1 cellular context compared by ENCODE assay signal in the genomic region with DNA sequence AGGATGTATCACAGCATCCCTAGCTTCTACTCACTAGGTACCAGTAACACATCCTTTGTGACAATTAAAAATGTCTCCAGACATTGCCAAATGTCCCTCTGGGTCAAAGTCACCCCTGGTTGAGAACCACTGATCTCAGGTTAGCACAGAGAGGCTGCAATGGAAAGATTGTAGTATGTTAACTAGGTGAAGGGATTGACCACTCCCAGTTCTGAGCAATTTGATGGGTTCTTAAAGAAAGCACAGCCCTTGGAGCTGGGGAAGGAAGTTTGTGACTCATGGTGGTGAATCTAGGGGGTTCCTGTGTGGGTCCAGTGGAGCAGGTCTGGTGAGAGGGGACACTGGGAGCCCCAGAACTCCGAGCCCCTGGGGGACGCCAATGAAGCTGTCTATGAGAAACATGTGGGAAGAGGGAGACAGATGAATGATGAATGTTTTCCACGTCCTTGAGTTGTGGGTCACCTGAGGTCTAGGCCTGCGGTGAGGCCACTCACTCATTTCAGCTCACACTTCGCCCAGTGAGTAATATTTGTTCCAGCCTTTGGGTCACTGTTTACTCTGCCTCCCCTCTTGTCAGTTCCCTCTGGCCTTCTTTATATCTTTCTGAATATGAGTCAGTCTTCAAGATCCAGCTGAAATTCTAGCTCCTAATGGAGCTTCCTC.
TF ChIP-seq lines count a peak whose summit lies in the region.

No MANE protein-coding gene starts in this region.

TF ChIP-seq in SK-N-SH, 30 proteins besides CTCF, POLR2A, EP300 and RAD21 (continued from another document):
- TF ChIP-seq, protein P1, sequence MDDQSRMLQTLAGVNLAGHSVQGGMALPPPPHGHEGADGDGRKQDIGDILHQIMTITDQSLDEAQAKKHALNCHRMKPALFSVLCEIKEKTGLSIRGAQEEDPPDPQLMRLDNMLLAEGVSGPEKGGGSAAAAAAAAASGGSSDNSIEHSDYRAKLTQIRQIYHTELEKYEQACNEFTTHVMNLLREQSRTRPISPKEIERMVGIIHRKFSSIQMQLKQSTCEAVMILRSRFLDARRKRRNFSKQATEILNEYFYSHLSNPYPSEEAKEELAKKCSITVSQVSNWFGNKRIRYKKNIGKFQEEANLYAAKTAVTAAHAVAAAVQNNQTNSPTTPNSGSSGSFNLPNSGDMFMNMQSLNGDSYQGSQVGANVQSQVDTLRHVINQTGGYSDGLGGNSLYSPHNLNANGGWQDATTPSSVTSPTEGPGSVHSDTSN (IDR thresholded peaks at IDR 0.05) = no peak
- TF ChIP-seq MAX (IDR thresholded peaks at IDR 0.05; ENCODE audit: low read depth) (no peak), GABPA (IDR thresholded peaks at IDR 0.05; ENCODE audit: low read depth) (no peak), RXRA (IDR thresholded peaks at IDR 0.05; ENCODE audit: borderline replicate concordance, low read depth) (no peak)
